In the genomic region with DNA sequence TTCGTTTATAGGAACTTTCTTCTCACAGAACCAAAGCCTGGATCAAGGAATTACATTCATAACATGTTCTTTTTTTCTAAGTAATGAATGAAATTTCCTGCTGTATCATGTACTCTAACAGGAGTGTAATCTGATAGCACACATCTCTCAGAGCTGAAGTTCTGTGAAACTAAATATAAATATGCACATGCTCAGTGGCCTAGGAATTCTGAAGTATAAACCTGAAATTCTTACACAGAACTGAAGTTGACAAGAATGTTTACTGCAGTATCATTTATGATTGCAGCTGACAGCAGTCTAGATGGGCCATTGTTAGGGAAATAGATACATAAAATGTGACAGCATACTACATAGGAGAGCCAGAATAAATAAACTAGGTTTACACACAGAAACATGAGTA, we compare ENCODE assay signal across 1 cellular context.
TF ChIP-seq lines count a peak whose summit lies in the region.

No MANE protein-coding gene starts in this region.

TF ChIP-seq in K562, 482 proteins besides CTCF, POLR2A, EP300 and RAD21 (continued from another document):
- TF ChIP-seq, protein P1, sequence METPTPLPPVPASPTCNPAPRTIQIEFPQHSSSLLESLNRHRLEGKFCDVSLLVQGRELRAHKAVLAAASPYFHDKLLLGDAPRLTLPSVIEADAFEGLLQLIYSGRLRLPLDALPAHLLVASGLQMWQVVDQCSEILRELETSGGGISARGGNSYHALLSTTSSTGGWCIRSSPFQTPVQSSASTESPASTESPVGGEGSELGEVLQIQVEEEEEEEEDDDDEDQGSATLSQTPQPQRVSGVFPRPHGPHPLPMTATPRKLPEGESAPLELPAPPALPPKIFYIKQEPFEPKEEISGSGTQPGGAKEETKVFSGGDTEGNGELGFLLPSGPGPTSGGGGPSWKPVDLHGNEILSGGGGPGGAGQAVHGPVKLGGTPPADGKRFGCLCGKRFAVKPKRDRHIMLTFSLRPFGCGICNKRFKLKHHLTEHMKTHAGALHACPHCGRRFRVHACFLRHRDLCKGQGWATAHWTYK (CRISPR knock-in tag; IDR thresholded peaks at IDR 0.05): no peak
